ENCODE assay signal across 18 cellular contexts in the genomic region with DNA sequence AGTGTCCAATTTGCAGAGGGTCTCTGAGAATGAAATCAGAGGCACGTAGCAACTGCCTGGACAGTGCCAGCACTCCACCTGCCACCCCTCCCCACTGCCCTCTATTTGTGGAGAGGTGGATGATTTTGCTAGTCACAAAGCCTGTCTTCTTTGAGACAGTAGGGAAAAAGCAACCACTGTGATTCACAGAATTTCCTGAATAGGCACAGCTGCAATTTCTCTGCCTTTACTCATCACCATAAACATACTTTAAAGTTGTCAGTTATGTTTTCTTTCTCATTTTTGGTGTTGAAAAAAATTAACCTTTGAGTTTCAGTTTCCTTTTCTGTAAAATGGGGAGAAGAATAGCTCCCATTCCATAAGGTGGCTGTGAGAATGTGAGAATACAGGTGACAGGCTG.
DNase-seq lines count a peak whose midpoint lies in the region; TF ChIP-seq lines count a peak whose summit lies in the region.
"Had no signal": no experiment of that assay in that cellular context is flagged by ENCODE, and none has a peak within 500 bp of the region (broad histone marks: within the 10 kb centered on the region; RNA-seq: fewer than 3 reads in every experiment).

No MANE protein-coding gene starts in this region.

- H3K27me3 Mint-ChIP-seq in mesothelial cell of epicardium (ENCODE audit: low read depth) (no peaks in the 10 kb centered on the region), Calu3 (ENCODE audit: unreplicated experiment) (no peaks in the 10 kb centered on the region)
- peaks cover 26% of the 10 kb centered on the region for H3K27me3 Mint-ChIP-seq in T-helper 2 cell treated with Interferon-gamma antibody and Interleukin-4, amounts not matched to agents 5 μg/mL and 100 μg/mL, for 36 hours (ENCODE audit: low read depth)

- H3K27ac ChIP-seq in left ventricle myocardium inferior (replicated peaks) (no peak overlapping the region), caudate nucleus (ENCODE audit: low read depth, low read length) (no peak overlapping the region)
- H3K27ac ChIP-seq: cardiac muscle cell, lower lobe of right lung, neutrophil had no signal

- no peak for TF ChIP-seq CTCF in GM12864 (IDR thresholded peaks at IDR 0.05; ENCODE audit: low read depth, low read length, missing control alignments)
- TF ChIP-seq CTCF in cardiac fibroblast (IDR thresholded peaks at IDR 0.05; ENCODE audit: low read depth, low read length) = no peak
- TF ChIP-seq CTCF in mesothelial cell of epicardium (IDR thresholded peaks at IDR 0.05; ENCODE audit: unreplicated experiment) = no peak
- TF ChIP-seq CTCF in Calu3 (IDR thresholded peaks at IDR 0.05; ENCODE audit: unreplicated experiment) = no peak
- TF ChIP-seq CTCF in left ventricle myocardium inferior (IDR thresholded peaks at IDR 0.05; ENCODE audit: borderline replicate concordance) = no peak

- H3K36me3 Mint-ChIP-seq in mesothelial cell of epicardium = no peaks in the 10 kb centered on the region
- H3K36me3 Mint-ChIP-seq in Calu3 (ENCODE audit: insufficient read depth, unreplicated experiment) = peaks cover 9% of the 10 kb centered on the region
- H3K36me3 Mint-ChIP-seq in T-helper 2 cell treated with Interferon-gamma antibody and Interleukin-4, amounts not matched to agents 5 μg/mL and 100 μg/mL, for 36 hours (ENCODE audit: low read depth) = no peaks in the 10 kb centered on the region
- H3K36me3 Mint-ChIP-seq: CD8-positive, alpha-beta memory T cell had no signal

- peak overlapping the region; percentile 1 for H3K4me3 ChIP-seq in GM12864 (ENCODE audit: low read depth, low read length)
- H3K4me3 ChIP-seq in cardiac fibroblast (replicated peaks in 1 of 2; ENCODE audit: low read depth in 2 of 2, low read length in 2 of 2) = no peak overlapping the region
- H3K4me3 ChIP-seq in left ventricle myocardium inferior = no peak overlapping the region
- H3K4me3 ChIP-seq: cardiac muscle cell, lower lobe of right lung had no signal

- H3K36me3 ChIP-seq in left ventricle myocardium inferior = no peaks in the 10 kb centered on the region
- H3K36me3 ChIP-seq: cardiac muscle cell, lower lobe of right lung, neutrophil had no signal

- no peak overlapping the region for H3K4me3 Mint-ChIP-seq in mesothelial cell of epicardium
- no peak overlapping the region for H3K4me3 Mint-ChIP-seq in Calu3 (ENCODE audit: low read depth, unreplicated experiment)
- no peak overlapping the region for H3K4me3 Mint-ChIP-seq in T-helper 2 cell treated with Interferon-gamma antibody and Interleukin-4, amounts not matched to agents 5 μg/mL and 100 μg/mL, for 36 hours
- H3K4me3 Mint-ChIP-seq: CD8-positive, alpha-beta memory T cell had no signal

- DNase-seq in GM12864 (ENCODE audit: low read depth) = no peak
- DNase-seq in M059J (ENCODE audit: low read depth) = peak; percentile 67
- DNase-seq in cardiac fibroblast (ENCODE audit: low read depth in 2 of 2) = peak; percentile 35 to 75
- no peak for DNase-seq in mesothelial cell of epicardium (ENCODE audit: low spot score in 2 of 2, unreplicated experiment in 2 of 2)
- no peak for DNase-seq in Calu3
- DNase-seq in T-helper 2 cell treated with Interferon-gamma antibody and Interleukin-4, amounts not matched to agents 5 μg/mL and 100 μg/mL, for 36 hours (ENCODE audit: low spot score) = no peak
- no peak for DNase-seq in left ventricle myocardium inferior
- no peak for DNase-seq in caudate nucleus (lab: John Stamatoyannopoulos, UW)
- DNase-seq: activated CD4-positive, alpha-beta T cell treated with anti-CD3 and anti-CD28 coated beads, Interleukin-2, amount 50 U/mL, for 48 hours; activated gamma-delta T cell; CD8-positive, alpha-beta memory T cell; lower lobe of right lung; NCI-H1436; NCI-H446 treated with DMSO at 0.1 percent for 48 hours; small intestine; substantia nigra had no signal

- H3K4me1 Mint-ChIP-seq in mesothelial cell of epicardium = peaks cover 92% of the 10 kb centered on the region
- H3K4me1 Mint-ChIP-seq in Calu3 (ENCODE audit: low read depth, unreplicated experiment) = peaks cover 77% of the 10 kb centered on the region
- H3K4me1 Mint-ChIP-seq in T-helper 2 cell treated with Interferon-gamma antibody and Interleukin-4, amounts not matched to agents 5 μg/mL and 100 μg/mL, for 36 hours (ENCODE audit: low read depth) = peaks cover 35% of the 10 kb centered on the region
- H3K4me1 Mint-ChIP-seq: CD8-positive, alpha-beta memory T cell had no signal

- CTCF ChIA-PET in Calu3 (lab: Charles Lee) = interaction anchor here (0.6 kb wide), 1 partner anchor 121 kb away, joined by 3 read pairs; no protein-coding TSS in a partner anchor

- H3K27me3 ChIP-seq in left ventricle myocardium inferior (ENCODE audit: low read depth) = no peaks in the 10 kb centered on the region
- H3K27me3 ChIP-seq: cardiac muscle cell, neutrophil had no signal

- BruUV-seq in Calu3 (replicated peaks; lab: Mats Ljungman, UMichigan) = no TSS peak

- intact Hi-C loops in Calu3 (cut with micrococcal nuclease; ENCODE audit: unreplicated experiment) (loop anchor here (10.0 kb wide), 1 partner anchor 204 kb away; no protein-coding TSS in a partner anchor), left ventricle myocardium inferior (cut with micrococcal nuclease) (no loop called here)

- peaks cover 57% of the 10 kb centered on the region for H3K4me1 ChIP-seq in left ventricle myocardium inferior

- no peaks in the 10 kb centered on the region for H3K9me3 Mint-ChIP-seq in mesothelial cell of epicardium
- no peaks in the 10 kb centered on the region for H3K9me3 Mint-ChIP-seq in Calu3 (ENCODE audit: low read depth, unreplicated experiment)
- H3K9me3 Mint-ChIP-seq in T-helper 2 cell treated with Interferon-gamma antibody and Interleukin-4, amounts not matched to agents 5 μg/mL and 100 μg/mL, for 36 hours = no peaks in the 10 kb centered on the region

- H3K27ac Mint-ChIP-seq in mesothelial cell of epicardium (peak overlapping the region; percentile 21), Calu3 (ENCODE audit: unreplicated experiment) (no peak overlapping the region)
- no peak overlapping the region for H3K27ac Mint-ChIP-seq in T-helper 2 cell treated with Interferon-gamma antibody and Interleukin-4, amounts not matched to agents 5 μg/mL and 100 μg/mL, for 36 hours
- H3K27ac Mint-ChIP-seq: CD8-positive, alpha-beta memory T cell had no signal

- H3K9me3 ChIP-seq in left ventricle myocardium inferior (replicated peaks) = no peaks in the 10 kb centered on the region
- H3K9me3 ChIP-seq: lower lobe of right lung, neutrophil had no signal

Comparison
In these comparisons a context has a peak if more than half of its experiments do, and no peak if none do; other contexts are left out.
1. DNase-seq: peak in M059J (single experiment) and cardiac fibroblast (2 of 2); none in GM12864 (single experiment), mesothelial cell of epicardium (0 of 2), Calu3 (single experiment), T-helper 2 cell treated with Interferon-gamma antibody and Interleukin-4, amounts not matched to agents 5 μg/mL and 100 μg/mL, for 36 hours (single experiment), left ventricle myocardium inferior (single experiment) and caudate nucleus (0 of 61).